38 cellular contexts compared by ENCODE assay signal in genomic region chr5:35456506-35456905, GRCh38.
"Had no signal": no experiment of that assay in that cellular context is flagged by ENCODE, and none has a peak within 500 bp of the region (broad histone marks: within the 10 kb centered on the region; RNA-seq: fewer than 3 reads in every experiment).

No MANE protein-coding gene starts in this region.

- H3K9me3 Mint-ChIP-seq: activated T-helper 17 cell treated with anti-CD3 and anti-CD28 coated beads, Interleukin-2, amount 50 U/mL, for 72 hours; activated T-helper 2 cell treated with anti-CD3 and anti-CD28 coated beads, Interferon-gamma antibody, Interleukin-2, Interleukin-4, amounts not matched to agents 10 μg/mL and 5 μg/mL and 100 μg/mL, durations not matched to agents 14 hours and 24 hours and 36 hours; central memory CD8-positive, alpha-beta T cell had no signal

- H3K36me3 ChIP-seq: ascending aorta, brain microvascular endothelial cell, breast epithelium, cardiac muscle cell had no signal

- H3K9me3 ChIP-seq: adrenal gland, ascending aorta, body of pancreas had no signal

- ATAC-seq: activated naive CD4-positive, alpha-beta T cell treated with anti-CD3 and anti-CD28 coated beads, Interleukin-2, amount 50 U/mL, for 72 hours; activated naive CD8-positive, alpha-beta T cell treated with anti-CD3 and anti-CD28 coated beads, Interleukin-2, amount 50 U/mL, for 24 hours; activated T-cell treated with anti-CD3 and anti-CD28 coated beads, Interleukin-2, amount 50 U/mL, for 4 hours; activated T-cell treated with anti-CD3 and anti-CD28 coated beads, Interleukin-2, amount 50 U/mL, for 72 hours; activated T-helper 17 cell treated with anti-CD3 and anti-CD28 coated beads, Interleukin-2, amount 50 U/mL, for 72 hours; body of pancreas had no signal

- H3K27me3 ChIP-seq: adrenal gland, ascending aorta, body of pancreas, brain microvascular endothelial cell, breast epithelium, cardiac muscle cell had no signal

- H3K27me3 Mint-ChIP-seq: activated naive CD8-positive, alpha-beta T cell; activated naive CD8-positive, alpha-beta T cell treated with anti-CD3 and anti-CD28 coated beads, Interleukin-2, amount 10 ng/mL, durations not matched to agents 7 days and 5 days; brain had no signal

- H3K36me3 Mint-ChIP-seq: activated naive CD4-positive, alpha-beta T cell treated with anti-CD3 and anti-CD28 coated beads, Interleukin-2, amount 10 ng/mL, durations not matched to agents 7 days and 5 days; activated naive CD4-positive, alpha-beta T cell treated with anti-CD3 and anti-CD28 coated beads, Interleukin-2, amount 50 U/mL, for 24 hours; activated naive CD8-positive, alpha-beta T cell treated with anti-CD3 and anti-CD28 coated beads, Interleukin-2, amount 10 ng/mL, durations not matched to agents 7 days and 5 days; brain had no signal

- H3K4me3 Mint-ChIP-seq: activated naive CD4-positive, alpha-beta T cell treated with anti-CD3 and anti-CD28 coated beads for 36 hours; activated naive CD4-positive, alpha-beta T cell treated with anti-CD3 and anti-CD28 coated beads, Interleukin-2, amount 10 ng/mL, durations not matched to agents 7 days and 5 days; activated naive CD4-positive, alpha-beta T cell treated with anti-CD3 and anti-CD28 coated beads, Interleukin-2, amount 50 U/mL, for 24 hours; activated naive CD8-positive, alpha-beta T cell; activated naive CD8-positive, alpha-beta T cell treated with anti-CD3 and anti-CD28 coated beads for 36 hours; activated naive CD8-positive, alpha-beta T cell treated with anti-CD3 and anti-CD28 coated beads, Interleukin-2, amount 10 ng/mL, durations not matched to agents 7 days and 5 days; activated naive CD8-positive, alpha-beta T cell treated with anti-CD3 and anti-CD28 coated beads, Interleukin-2, amount 50 U/mL, for 24 hours; activated T-cell treated with anti-CD3 and anti-CD28 coated beads, Interleukin-2, amount 50 U/mL, for 24 hours; activated T-cell treated with anti-CD3 and anti-CD28 coated beads, Interleukin-2, amount 50 U/mL, for 4 hours; activated T-cell treated with anti-CD3 and anti-CD28 coated beads, Interleukin-2, amount 50 U/mL, for 72 hours; activated T-helper 17 cell treated with anti-CD3 and anti-CD28 coated beads, Interleukin-2, amount 50 U/mL, for 72 hours; brain; central memory CD8-positive, alpha-beta T cell had no signal

- H3K4me1 Mint-ChIP-seq: activated naive CD4-positive, alpha-beta T cell treated with anti-CD3 and anti-CD28 coated beads, Interleukin-2, amount 10 ng/mL, durations not matched to agents 7 days and 5 days; activated naive CD4-positive, alpha-beta T cell treated with anti-CD3 and anti-CD28 coated beads, Interleukin-2, amount 50 U/mL, for 24 hours; activated naive CD8-positive, alpha-beta T cell treated with anti-CD3 and anti-CD28 coated beads for 36 hours; activated naive CD8-positive, alpha-beta T cell treated with anti-CD3 and anti-CD28 coated beads, Interleukin-2, amount 10 ng/mL, durations not matched to agents 7 days and 5 days; activated naive CD8-positive, alpha-beta T cell treated with anti-CD3 and anti-CD28 coated beads, Interleukin-2, amount 50 U/mL, for 24 hours; activated T-helper 17 cell treated with anti-CD3 and anti-CD28 coated beads, Interleukin-2, amount 50 U/mL, for 72 hours; brain; central memory CD8-positive, alpha-beta T cell had no signal

- H3K27ac ChIP-seq: adrenal gland, ascending aorta, body of pancreas, brain microvascular endothelial cell, breast epithelium, cardiac muscle cell had no signal

- H3K27ac Mint-ChIP-seq: activated naive CD4-positive, alpha-beta T cell treated with anti-CD3 and anti-CD28 coated beads for 36 hours; activated naive CD4-positive, alpha-beta T cell treated with anti-CD3 and anti-CD28 coated beads, Interleukin-2, amount 10 ng/mL, durations not matched to agents 7 days and 5 days; activated naive CD4-positive, alpha-beta T cell treated with anti-CD3 and anti-CD28 coated beads, Interleukin-2, amount 50 U/mL, for 24 hours; activated naive CD4-positive, alpha-beta T cell treated with anti-CD3 and anti-CD28 coated beads, Interleukin-2, amount 50 U/mL, for 72 hours; activated naive CD8-positive, alpha-beta T cell; activated naive CD8-positive, alpha-beta T cell treated with anti-CD3 and anti-CD28 coated beads for 36 hours; activated naive CD8-positive, alpha-beta T cell treated with anti-CD3 and anti-CD28 coated beads, Interleukin-2, amount 10 ng/mL, durations not matched to agents 7 days and 5 days; activated naive CD8-positive, alpha-beta T cell treated with anti-CD3 and anti-CD28 coated beads, Interleukin-2, amount 50 U/mL, for 24 hours; activated T-cell treated with anti-CD3 and anti-CD28 coated beads, Interleukin-2, amount 50 U/mL, for 24 hours; activated T-cell treated with anti-CD3 and anti-CD28 coated beads, Interleukin-2, amount 50 U/mL, for 72 hours; activated T-helper 17 cell treated with anti-CD3 and anti-CD28 coated beads, Interleukin-2, amount 50 U/mL, for 72 hours; activated T-helper 2 cell treated with anti-CD3 and anti-CD28 coated beads, Interferon-gamma antibody, Interleukin-2, Interleukin-4, amounts not matched to agents 10 μg/mL and 5 μg/mL and 100 μg/mL, durations not matched to agents 14 hours and 24 hours and 36 hours; brain had no signal

- H3K4me1 ChIP-seq: ascending aorta, body of pancreas, breast epithelium had no signal

- H3K4me3 ChIP-seq: adrenal gland, ascending aorta, body of pancreas, breast epithelium, cardiac muscle cell had no signal

- DNase-seq: activated effector memory CD4-positive, alpha-beta T cell treated with anti-CD3 and anti-CD28 coated beads, Interleukin-2, amount 50 U/mL, for 16 hours; activated effector memory CD4-positive, alpha-beta T cell treated with Interleukin-2 at 50 U/mL for 16 hours; activated gamma-delta T cell; activated gamma-delta T cell treated with Interleukin-2 at 50 U/mL for 16 hours; activated naive CD4-positive, alpha-beta T cell; activated naive CD4-positive, alpha-beta T cell treated with anti-CD3 and anti-CD28 coated beads for 36 hours; activated naive CD4-positive, alpha-beta T cell treated with anti-CD3 and anti-CD28 coated beads, Interleukin-2, amount 10 ng/mL, durations not matched to agents 7 days and 5 days; activated naive CD4-positive, alpha-beta T cell treated with anti-CD3 and anti-CD28 coated beads, Interleukin-2, amount 50 U/mL, for 16 hours; activated naive CD4-positive, alpha-beta T cell treated with Interleukin-2 at 50 U/mL for 16 hours; activated naive CD8-positive, alpha-beta T cell treated with anti-CD3 and anti-CD28 coated beads for 36 hours; activated naive CD8-positive, alpha-beta T cell treated with anti-CD3 and anti-CD28 coated beads, Interleukin-2, amount 10 ng/mL, durations not matched to agents 7 days and 5 days; activated naive CD8-positive, alpha-beta T cell treated with anti-CD3 and anti-CD28 coated beads, Interleukin-2, amount 50 U/mL, for 24 hours; activated T-cell treated with anti-CD3 and anti-CD28 coated beads for 4 hours; activated T-cell treated with anti-CD3 and anti-CD28 coated beads, Interleukin-2, amount 50 U/mL, for 1 hour; activated T-cell treated with anti-CD3 and anti-CD28 coated beads, Interleukin-2, amount 50 U/mL, for 24 hours; activated T-cell treated with anti-CD3 and anti-CD28 coated beads, Interleukin-2, amount 50 U/mL, for 4 hours; activated T-cell treated with anti-CD3 and anti-CD28 coated beads, Interleukin-2, amount 50 U/mL, for 48 hours; activated T-cell treated with anti-CD3 and anti-CD28 coated beads, Interleukin-2, amount 50 U/mL, for 72 hours; adrenal gland; amniotic stem cell; amygdala; anterior cingulate cortex; aorta; body of pancreas; brain microvascular endothelial cell; caudate nucleus; central memory CD4-positive, alpha-beta T cell; cerebellar nuclear complex had no signal
